In genomic region chr6:111057074-111057752, GRCh38 we compare ENCODE assay signal across 9 cellular contexts. TPM values are rescaled to one million over a fixed set of nuclear protein-coding genes. Genes with fewer than 3 reads are reported as not detected.
DNase-seq lines count a peak whose midpoint lies in the region; ATAC-seq and TF ChIP-seq lines count a peak whose summit lies in the region.
"Had no signal": no experiment of that assay in that cellular context is flagged by ENCODE, and none has a peak within 500 bp of the region (broad histone marks: within the 10 kb centered on the region; RNA-seq: fewer than 3 reads in every experiment).

No MANE protein-coding gene starts in this region.

- H3K36me3 ChIP-seq in thoracic aorta: no peaks in the 10 kb centered on the region

- peaks cover 3% of the 10 kb centered on the region for H3K4me1 Mint-ChIP-seq in activated CD4-positive, alpha-beta T cell treated with anti-CD3 and anti-CD28 coated beads for 36 hours
- H3K4me1 Mint-ChIP-seq: central memory CD8-positive, alpha-beta T cell had no signal

- peak; percentile 72 for ATAC-seq in activated CD4-positive, alpha-beta T cell treated with anti-CD3 and anti-CD28 coated beads for 36 hours
- ATAC-seq in HG02870 (IDR thresholded peaks at IDR 0.05; ENCODE audit: unreplicated experiment) (peak; percentile 54), thoracic aorta (ENCODE audit: insufficient number of reproducible peaks, low FRiP score, low read depth) (no peak), GM21360 (IDR thresholded peaks at IDR 0.05; ENCODE audit: unreplicated experiment) (no peak)

- H3K4me1 ChIP-seq in thoracic aorta (ENCODE audit: control insufficient read depth in 1 of 2, low read depth in 2 of 2): no peaks in the 10 kb centered on the region

- H3K27ac Mint-ChIP-seq in activated CD4-positive, alpha-beta T cell treated with anti-CD3 and anti-CD28 coated beads for 36 hours: no peak overlapping the region

- H3K4me3 ChIP-seq in thoracic aorta: no peak overlapping the region

- POLR2A ChIA-PET in activated CD4-positive, alpha-beta T cell treated with anti-CD3 and anti-CD28 coated beads for 36 hours (lab: Charles Lee): no interaction called here

- no peak overlapping the region for H3K4me3 Mint-ChIP-seq in activated CD4-positive, alpha-beta T cell treated with anti-CD3 and anti-CD28 coated beads for 36 hours
- H3K4me3 Mint-ChIP-seq: central memory CD8-positive, alpha-beta T cell had no signal

- no peaks in the 10 kb centered on the region for H3K36me3 Mint-ChIP-seq in activated CD4-positive, alpha-beta T cell treated with anti-CD3 and anti-CD28 coated beads for 36 hours (ENCODE audit: low read depth)

- DNase-seq in activated CD4-positive, alpha-beta T cell treated with anti-CD3 and anti-CD28 coated beads for 36 hours: peak; percentile 42
- no peak for DNase-seq in activated CD4-positive, alpha-beta T cell treated with anti-CD3 and anti-CD28 coated beads for 1 hour
- DNase-seq in NCI-H748 (lab: John Stamatoyannopoulos, UW; ENCODE audit: unreplicated experiment) (peak; percentile 72), amniotic stem cell (lab: John Stamatoyannopoulos, UW) (peak; percentile 11), inferior parietal cortex (ENCODE audit: extremely low spot score) (peak; percentile 51), thoracic aorta (ENCODE audit: low spot score) (no peak)

- H3K27me3 Mint-ChIP-seq in activated CD4-positive, alpha-beta T cell treated with anti-CD3 and anti-CD28 coated beads for 36 hours: no peaks in the 10 kb centered on the region

- intact Hi-C loops in activated CD4-positive, alpha-beta T cell treated with anti-CD3 and anti-CD28 coated beads for 36 hours (cut with DNase I, micrococcal nuclease): loop anchor here (1.0 kb wide), 1 partner anchor 153 kb away; no protein-coding TSS in a partner anchor

- H3K27me3 ChIP-seq in thoracic aorta (replicated peaks; ENCODE audit: insufficient read depth): no peaks in the 10 kb centered on the region

- peaks cover 3% of the 10 kb centered on the region for H3K9me3 Mint-ChIP-seq in activated CD4-positive, alpha-beta T cell treated with anti-CD3 and anti-CD28 coated beads for 36 hours (ENCODE audit: low read depth)
- H3K9me3 Mint-ChIP-seq: central memory CD8-positive, alpha-beta T cell had no signal

- TF ChIP-seq CTCF in thoracic aorta (IDR thresholded peaks at IDR 0.05): peak; percentile 72

- CTCF ChIA-PET in activated CD4-positive, alpha-beta T cell treated with anti-CD3 and anti-CD28 coated beads for 36 hours (lab: Charles Lee): interaction anchor here (0.6 to 3.8 kb wide), 22 partner anchors 8 to 986 kb away, joined by 3 to 42 read pairs (median 5); partner anchors contain the start of gene SLC16A10

- no peaks in the 10 kb centered on the region for H3K9me3 ChIP-seq in thoracic aorta

- no peak overlapping the region for H3K27ac ChIP-seq in thoracic aorta

RNA-seq across cellular contexts. Expression of gene SLC16A10, which starts 30.1 kb away (rescaled TPM):
- 1 to 10 TPM; 6.2 to 7.0 TPM for total RNA-seq in activated CD4-positive, alpha-beta T cell treated with anti-CD3 and anti-CD28 coated beads for 36 hours
- 10 to 100 TPM; 24.4 to 32.4 TPM for total RNA-seq in thoracic aorta

Comparison
In these comparisons a context has a peak if more than half of its experiments do, and no peak if none do; other contexts are left out.
1. DNase-seq: peak in activated CD4-positive, alpha-beta T cell treated with anti-CD3 and anti-CD28 coated beads for 36 hours (single experiment), NCI-H748 (single experiment), amniotic stem cell (single experiment) and inferior parietal cortex (single experiment); none in activated CD4-positive, alpha-beta T cell treated with anti-CD3 and anti-CD28 coated beads for 1 hour (single experiment) and thoracic aorta (single experiment).
2. ATAC-seq: peak in activated CD4-positive, alpha-beta T cell treated with anti-CD3 and anti-CD28 coated beads for 36 hours (single experiment) and HG02870 (single experiment); none in thoracic aorta (single experiment) and GM21360 (single experiment).